ENCODE assay signal across 27 cellular contexts in genomic region chr1:220904861-220905260, GRCh38. TPM values are rescaled to one million over a fixed set of nuclear protein-coding genes. Genes with fewer than 3 reads are reported as not detected.
"Had no signal": no experiment of that assay in that cellular context is flagged by ENCODE, and none has a peak within 500 bp of the region (broad histone marks: within the 10 kb centered on the region; RNA-seq: fewer than 3 reads in every experiment).

No MANE protein-coding gene starts in this region.

- H3K9me3 ChIP-seq: esophagus squamous epithelium, gastrocnemius medialis, heart right ventricle, left lung, lower lobe of right lung, mucosa of descending colon had no signal

- H3K4me3 ChIP-seq: coronary artery, esophagus squamous epithelium, gastrocnemius medialis, heart right ventricle, left lung, lower lobe of right lung, mucosa of descending colon had no signal

- H3K27ac Mint-ChIP-seq: effector memory CD8-positive, alpha-beta T cell; endodermal cell; mesothelial cell of epicardium; naive B cell; naive thymus-derived CD8-positive, alpha-beta T cell had no signal

- H3K27ac ChIP-seq: coronary artery, epithelial cell of prostate, esophagus squamous epithelium, gastrocnemius medialis, heart right ventricle, left lung, lower lobe of right lung had no signal

- H3K4me1 ChIP-seq: esophagus squamous epithelium, gastrocnemius medialis, left lung, lower lobe of right lung had no signal

- DNase-seq: effector CD8-positive, alpha-beta T cell; effector memory CD8-positive, alpha-beta T cell; endodermal cell; erythroblast; esophagus squamous epithelium; foreskin fibroblast; foreskin melanocyte; gastrocnemius medialis; glutamatergic neuron; head of caudate nucleus; heart right ventricle; hippocampal formation; islet precursor cell; kidney; kidney glomerular epithelial cell; left colon; left lung; left ventricle myocardium superior; lower lobe of right lung; mesenchymal stem cell; mucosa of descending colon; naive B cell; naive thymus-derived CD8-positive, alpha-beta T cell had no signal

- H3K36me3 Mint-ChIP-seq: mesothelial cell of epicardium; naive B cell; naive thymus-derived CD8-positive, alpha-beta T cell had no signal

- H3K27me3 ChIP-seq: gastrocnemius medialis, left lung had no signal

- H3K9me3 Mint-ChIP-seq: effector memory CD8-positive, alpha-beta T cell; endodermal cell; naive B cell had no signal

- ATAC-seq: effector memory CD8-positive, alpha-beta T cell; esophagus mucosa; gastrocnemius medialis; heart right ventricle; left colon; left lung; left ventricle myocardium superior; lower lobe of right lung; mucosa of descending colon; naive thymus-derived CD8-positive, alpha-beta T cell had no signal

- H3K4me3 Mint-ChIP-seq: effector memory CD8-positive, alpha-beta T cell; endodermal cell; mesothelial cell of epicardium; naive B cell; naive thymus-derived CD8-positive, alpha-beta T cell had no signal

- H3K36me3 ChIP-seq: esophagus squamous epithelium, gastrocnemius medialis, heart right ventricle, left lung, lower lobe of right lung had no signal

RNA-seq across cellular contexts. Expression of gene HLX, which starts 25.6 kb away (rescaled TPM):
- polyA plus RNA-seq: naive thymus-derived CD8-positive, alpha-beta T cell had no signal
